ENCODE assay signal across 24 cellular contexts in genomic region chr15:72033711-72034110, GRCh38.
DNase-seq lines count a peak whose midpoint lies in the region; ATAC-seq, FAIRE-seq and TF ChIP-seq lines count a peak whose summit lies in the region.
"Had no signal": no experiment of that assay in that cellular context is flagged by ENCODE, and none has a peak within 500 bp of the region (broad histone marks: within the 10 kb centered on the region; RNA-seq: fewer than 3 reads in every experiment).

No MANE protein-coding gene starts in this region.

- H3K9me3 ChIP-seq in osteoblast (ENCODE audit: low read depth, low read length), result no peaks in the 10 kb centered on the region
- H3K9me3 ChIP-seq: testis, vagina had no signal

- no peaks in the 10 kb centered on the region for H3K36me3 ChIP-seq in osteoblast (ENCODE audit: insufficient read depth, low read length)

- TF ChIP-seq CTCF in osteoblast (IDR thresholded peaks at IDR 0.05; ENCODE audit: extremely low read depth, low read depth, low read length) (no peak), GM10248 (IDR thresholded peaks at IDR 0.05; ENCODE audit: control extremely low read depth, extremely low read depth, low read depth, missing control alignments) (no peak)

- peak overlapping the region; percentile 9 for H3K4me3 ChIP-seq in osteoblast (ENCODE audit: insufficient read depth, low read length)
- H3K4me3 ChIP-seq: BLaER1 treated with 17β-estradiol and CSF1 and Interleukin-3, amounts not matched to agents 10 nM and 100 nM; testis; vagina had no signal

- peaks cover 11% of the 10 kb centered on the region for H4K20me1 ChIP-seq in osteoblast (ENCODE audit: insufficient read depth, low read length)
- H4K20me1 ChIP-seq: BLaER1 treated with 17β-estradiol and CSF1 and Interleukin-3, amounts not matched to agents 10 nM and 100 nM had no signal

- H3K4me1 ChIP-seq in osteoblast (ENCODE audit: insufficient read depth, low read length), result peaks cover 8% of the 10 kb centered on the region
- H3K4me1 ChIP-seq: testis had no signal

- ATAC-seq in GM18511 (IDR thresholded peaks at IDR 0.05; ENCODE audit: unreplicated experiment), result no peak
- ATAC-seq: HepG2; left lobe of liver; stimulated activated memory B cell treated with anti-CD40 and anti-IgM and Interleukin-4, amounts not matched to agents 10 μg/mL and 1 μg/mL and 100 μg/mL, for 72 hours had no signal

- no peak for TF ChIP-seq POLR2A in GM12891 (IDR thresholded peaks at IDR 0.05; ENCODE audit: low read depth, low read length)

- CTCF ChIA-PET in GM10248 (lab: Yijun Ruan, JAX), result interaction anchor here (1.0 to 2.2 kb wide), 3 partner anchors 10 to 15 kb away, joined by 3 to 7 read pairs (median 4); no protein-coding TSS in a partner anchor

- H3K27ac ChIP-seq in osteoblast (ENCODE audit: low read depth, low read length), result no peak overlapping the region
- H3K27ac ChIP-seq: BLaER1 treated with 17β-estradiol and CSF1 and Interleukin-3, amounts not matched to agents 10 nM and 100 nM; HL-60; testis; vagina had no signal

- H3K27me3 ChIP-seq in osteoblast (ENCODE audit: insufficient read depth, low read length), result no peaks in the 10 kb centered on the region
- H3K27me3 ChIP-seq: BLaER1 treated with 17β-estradiol and CSF1 and Interleukin-3, amounts not matched to agents 10 nM and 100 nM; testis; vagina had no signal

- DNase-seq in GM12891 (ENCODE audit: insufficient read length, low spot score), result no peak
- peak; percentile 28 for DNase-seq in astrocyte of the hippocampus (ENCODE audit: low read depth, low spot score)
- peak; percentile 5 for DNase-seq in fibroblast of gingiva (ENCODE audit: low read depth)
- DNase-seq in osteoblast (ENCODE audit: insufficient read length, low spot score, missing footprints), result no peak
- no peak for DNase-seq in GM10248 (ENCODE audit: extremely low spot score)
- no peak for DNase-seq in NOMO-1 treated with dmso at 0.1 percent for 144 hours (lab: John Stamatoyannopoulos, UW; ENCODE audit: unreplicated experiment)
- DNase-seq in hippocampal formation (lab: John Stamatoyannopoulos, UW), result no peak
- DNase-seq: activated CD4-positive, alpha-beta T cell treated with anti-CD3 and anti-CD28 coated beads, Interleukin-2, amount 50 U/mL, for 1 hour; effector CD8-positive, alpha-beta T cell; head of caudate nucleus; naive B cell; NCI-H1092; NCI-H1930; NCI-H69; retina; stimulated activated CD4-positive, alpha-beta T cell treated with anti-CD3 and anti-CD28 coated beads, Interleukin-4, amount 100 ng/mL, for 1 hour; testis had no signal

- no peak overlapping the region for H2AFZ ChIP-seq in osteoblast (ENCODE audit: low read length)

- POLR2A ChIA-PET in GM10248 (lab: Yijun Ruan, JAX), result no interaction called here

- FAIRE-seq in GM12891 (lab: Jason Lieb, UNC), result peak; percentile 9
- FAIRE-seq: HepG2 had no signal

- H3K4me2 ChIP-seq in osteoblast (ENCODE audit: insufficient read depth, low read length), result peak overlapping the region; percentile 66
- H3K4me2 ChIP-seq: BLaER1 treated with 17β-estradiol and CSF1 and Interleukin-3, amounts not matched to agents 10 nM and 100 nM had no signal

- H3K79me2 ChIP-seq in osteoblast (ENCODE audit: insufficient read depth, low read length), result peaks cover 68% of the 10 kb centered on the region

TF ChIP-seq in GM12891, 5 proteins besides CTCF, POLR2A, EP300 and RAD21:
- TF ChIP-seq POU2F2 (IDR thresholded peaks at IDR 0.05; ENCODE audit: low read depth, low read length), result no peak
- TF ChIP-seq TAF1 (IDR thresholded peaks at IDR 0.05; ENCODE audit: low read depth, low read length), result no peak
- no peak for TF ChIP-seq POLR2AphosphoS5 (IDR thresholded peaks at IDR 0.05; ENCODE audit: low read depth, low read length)
- TF ChIP-seq PAX5 (IDR thresholded peaks at IDR 0.05; ENCODE audit: insufficient read depth, low read length, severe bottlenecking), result no peak
- TF ChIP-seq SPI1 (IDR thresholded peaks at IDR 0.05; ENCODE audit: low read depth, low read length), result no peak

Comparison
In these comparisons a context has a peak if more than half of its experiments do, and no peak if none do; other contexts are left out.
1. DNase-seq: peak in astrocyte of the hippocampus (single experiment) and fibroblast of gingiva (single experiment); none in GM12891 (single experiment), osteoblast (single experiment), GM10248 (single experiment), NOMO-1 treated with dmso at 0.1 percent for 144 hours (single experiment) and hippocampal formation (0 of 2).